In the genomic region with DNA sequence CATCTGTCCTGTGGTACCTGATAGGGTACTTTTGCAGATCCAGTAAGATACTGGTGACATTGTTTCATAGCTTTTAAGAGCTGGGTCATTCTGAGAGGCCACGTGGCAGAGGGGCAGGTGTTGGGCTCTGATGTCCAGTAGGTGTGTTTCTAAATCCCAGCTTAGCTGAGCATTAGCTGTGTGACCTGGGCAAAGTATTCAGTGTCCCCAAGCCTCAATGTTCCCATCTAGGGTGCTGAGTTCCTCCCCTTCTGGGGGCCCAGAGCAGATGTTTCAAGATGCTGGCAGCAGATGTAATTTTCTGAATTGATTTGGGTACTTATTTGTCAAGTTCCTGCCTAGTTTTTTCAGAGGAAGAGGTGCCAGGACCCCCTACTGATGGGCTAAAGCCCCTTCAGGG, we compare ENCODE assay signal across 13 cellular contexts. TPM values are rescaled to one million over a fixed set of nuclear protein-coding genes. Genes with fewer than 3 reads are reported as not detected.
"Had no signal": no experiment of that assay in that cellular context is flagged by ENCODE, and none has a peak within 500 bp of the region (broad histone marks: within the 10 kb centered on the region; RNA-seq: fewer than 3 reads in every experiment).

No MANE protein-coding gene starts in this region.

- H3K9me3 ChIP-seq: right atrium auricular region, transverse colon had no signal

- H3K4me3 ChIP-seq: dorsolateral prefrontal cortex, right atrium auricular region, transverse colon had no signal

- ATAC-seq: naive thymus-derived CD4-positive, alpha-beta T cell; stimulated activated effector memory CD8-positive, alpha-beta T cell treated with anti-CD3 and anti-CD28 coated beads, Interleukin-12 subunit alpha, Interleukin-12 subunit beta, amount 100 ng/mL, for 72 hours had no signal

- H3K27ac ChIP-seq: right atrium auricular region had no signal

- H3K36me3 ChIP-seq: right atrium auricular region, transverse colon had no signal

- H3K27me3 ChIP-seq: dorsolateral prefrontal cortex, right atrium auricular region, transverse colon had no signal

- DNase-seq: activated CD4-positive, alpha-beta T cell treated with anti-CD3 and anti-CD28 coated beads, Interleukin-2, amount 10 ng/mL, durations not matched to agents 7 days and 5 days; activated CD4-positive, CD25-positive, alpha-beta regulatory T cell; activated gamma-delta T cell; activated T-cell treated with anti-CD3 and anti-CD28 coated beads, Interleukin-2, amount 50 U/mL, for 24 hours; glutamatergic neuron; immature natural killer cell; naive thymus-derived CD4-positive, alpha-beta T cell; T-helper 2 cell; transverse colon had no signal

RNA-seq across cellular contexts. Expression of gene NEURL1, which starts 52.9 kb away (rescaled TPM):
- total RNA-seq: lung microvascular endothelial cell had no signal
